11 cellular contexts compared by ENCODE assay signal in genomic region chr12:23303220-23303619, GRCh38.
"Had no signal": no experiment of that assay in that cellular context is flagged by ENCODE, and none has a peak within 500 bp of the region (broad histone marks: within the 10 kb centered on the region; RNA-seq: fewer than 3 reads in every experiment).

No MANE protein-coding gene starts in this region.

- H3K27ac ChIP-seq: GM23248 had no signal

- H3K4me3 Mint-ChIP-seq: GM23338, H9, HFFc6 had no signal

- ATAC-seq: GM23338, HCT116 had no signal

- H3K4me2 ChIP-seq: GM23338 had no signal

- H3K27ac Mint-ChIP-seq: GM23338, H9, HFFc6 had no signal

- H2AFZ ChIP-seq: GM23248, GM23338 had no signal

- H3K4me1 Mint-ChIP-seq: GM23338 had no signal

- H3K36me3 ChIP-seq: HAP-1 had no signal

- H3K9me3 ChIP-seq: HAP-1 had no signal

- FAIRE-seq: H1, H54 had no signal

- H3K9me3 Mint-ChIP-seq: H9 had no signal

- H3K4me3 ChIP-seq: GM23248, GM23338, HAP-1 had no signal

- DNase-seq: GM23248, GOT3, H7, H9, HCEC 1CT, HFFc6 had no signal

- H3K9ac ChIP-seq: GM23248 had no signal
